ENCODE assay signal across 8 cellular contexts in genomic region chr15:85504739-85505676, GRCh38.
A peak's percentile ranks its signal among the peaks of the same experiment; 100 is the strongest.
DNase-seq lines count a peak whose midpoint lies in the region; ATAC-seq and TF ChIP-seq lines count a peak whose summit lies in the region.

No MANE protein-coding gene starts in this region.

- ATAC-seq in HG03442 (IDR thresholded peaks at IDR 0.05; ENCODE audit: unreplicated experiment), result no peak

- POLR2A ChIA-PET in AG04449 (lab: Yijun Ruan, JAX), result no interaction called here

- H3K4me1 Mint-ChIP-seq in activated T-helper 1 cell treated with anti-CD3 and anti-CD28 coated beads, Interleukin-12 subunit alpha, Interleukin-12 subunit beta, Interleukin-2, Interleukin-4 antibody, amounts not matched to agents 30 ng/mL and 10 ng/mL and 1 ng/mL, durations not matched to agents 14 hours and 24 hours and 36 hours (ENCODE audit: low read depth), result peaks cover 20% of the 10 kb centered on the region

- no peak for DNase-seq in AG04449 (ENCODE audit: low read depth, low spot score)
- peak; percentile 57 for DNase-seq in NCI-H69 (lab: John Stamatoyannopoulos, UW)
- peak; percentile 5 for DNase-seq in activated T-helper 1 cell treated with anti-CD3 and anti-CD28 coated beads, Interleukin-12 subunit alpha, Interleukin-12 subunit beta, Interleukin-2, Interleukin-4 antibody, amounts not matched to agents 30 ng/mL and 10 ng/mL and 1 ng/mL, durations not matched to agents 14 hours and 24 hours and 36 hours (ENCODE audit: low spot score)
- DNase-seq in globus pallidus (ENCODE audit: low spot score), result peak; percentile 43
- peak; percentile 20 for DNase-seq in pulmonary artery endothelial cell (ENCODE audit: low read depth, low spot score)
- no peak for DNase-seq in NCI-H187 (lab: John Stamatoyannopoulos, UW)

- H3K27me3 Mint-ChIP-seq in activated T-helper 1 cell treated with anti-CD3 and anti-CD28 coated beads, Interleukin-12 subunit alpha, Interleukin-12 subunit beta, Interleukin-2, Interleukin-4 antibody, amounts not matched to agents 30 ng/mL and 10 ng/mL and 1 ng/mL, durations not matched to agents 14 hours and 24 hours and 36 hours (ENCODE audit: insufficient read depth), result no peaks in the 10 kb centered on the region

- intact Hi-C loops in activated T-helper 1 cell treated with anti-CD3 and anti-CD28 coated beads, Interleukin-12 subunit alpha, Interleukin-12 subunit beta, Interleukin-2, Interleukin-4 antibody, amounts not matched to agents 30 ng/mL and 10 ng/mL and 1 ng/mL, durations not matched to agents 14 hours and 24 hours and 36 hours (cut with micrococcal nuclease), result loop anchor here (1.0 to 5.0 kb wide), 3 partner anchors 19 to 209 kb away; no protein-coding TSS in a partner anchor

- peaks cover 3% of the 10 kb centered on the region for H3K36me3 Mint-ChIP-seq in activated T-helper 1 cell treated with anti-CD3 and anti-CD28 coated beads, Interleukin-12 subunit alpha, Interleukin-12 subunit beta, Interleukin-2, Interleukin-4 antibody, amounts not matched to agents 30 ng/mL and 10 ng/mL and 1 ng/mL, durations not matched to agents 14 hours and 24 hours and 36 hours (ENCODE audit: low read depth)

- no peak overlapping the region for H3K4me3 Mint-ChIP-seq in activated T-helper 1 cell treated with anti-CD3 and anti-CD28 coated beads, Interleukin-12 subunit alpha, Interleukin-12 subunit beta, Interleukin-2, Interleukin-4 antibody, amounts not matched to agents 30 ng/mL and 10 ng/mL and 1 ng/mL, durations not matched to agents 14 hours and 24 hours and 36 hours

- H3K9me3 Mint-ChIP-seq in activated T-helper 1 cell treated with anti-CD3 and anti-CD28 coated beads, Interleukin-12 subunit alpha, Interleukin-12 subunit beta, Interleukin-2, Interleukin-4 antibody, amounts not matched to agents 30 ng/mL and 10 ng/mL and 1 ng/mL, durations not matched to agents 14 hours and 24 hours and 36 hours, result no peaks in the 10 kb centered on the region

- CTCF ChIA-PET in AG04449 (lab: Yijun Ruan, JAX), result interaction anchor here (0.6 to 10.4 kb wide), 38 partner anchors 8 to 215 kb away, joined by 3 to 146 read pairs (median 4); no protein-coding TSS in a partner anchor

- H3K27ac Mint-ChIP-seq in activated T-helper 1 cell treated with anti-CD3 and anti-CD28 coated beads, Interleukin-12 subunit alpha, Interleukin-12 subunit beta, Interleukin-2, Interleukin-4 antibody, amounts not matched to agents 30 ng/mL and 10 ng/mL and 1 ng/mL, durations not matched to agents 14 hours and 24 hours and 36 hours, result no peak overlapping the region

- peak; percentile 34 for TF ChIP-seq CTCF in AG04449 (IDR thresholded peaks at IDR 0.05; ENCODE audit: insufficient read depth, low read length, missing control alignments)
- peak; percentile 53 for TF ChIP-seq CTCF in GM12873 (IDR thresholded peaks at IDR 0.05; ENCODE audit: insufficient read depth, low read depth, low read length, missing control alignments)

- no peak overlapping the region for H3K4me3 ChIP-seq in AG04449 (ENCODE audit: low read depth, low read length)

Comparison
In these comparisons a context has a peak if more than half of its experiments do, and no peak if none do; other contexts are left out.
1. DNase-seq: peak in NCI-H69 (single experiment), activated T-helper 1 cell treated with anti-CD3 and anti-CD28 coated beads, Interleukin-12 subunit alpha, Interleukin-12 subunit beta, Interleukin-2, Interleukin-4 antibody, amounts not matched to agents 30 ng/mL and 10 ng/mL and 1 ng/mL, durations not matched to agents 14 hours and 24 hours and 36 hours (single experiment), globus pallidus (single experiment) and pulmonary artery endothelial cell (single experiment); none in AG04449 (single experiment) and NCI-H187 (0 of 2).